In the genomic region with DNA sequence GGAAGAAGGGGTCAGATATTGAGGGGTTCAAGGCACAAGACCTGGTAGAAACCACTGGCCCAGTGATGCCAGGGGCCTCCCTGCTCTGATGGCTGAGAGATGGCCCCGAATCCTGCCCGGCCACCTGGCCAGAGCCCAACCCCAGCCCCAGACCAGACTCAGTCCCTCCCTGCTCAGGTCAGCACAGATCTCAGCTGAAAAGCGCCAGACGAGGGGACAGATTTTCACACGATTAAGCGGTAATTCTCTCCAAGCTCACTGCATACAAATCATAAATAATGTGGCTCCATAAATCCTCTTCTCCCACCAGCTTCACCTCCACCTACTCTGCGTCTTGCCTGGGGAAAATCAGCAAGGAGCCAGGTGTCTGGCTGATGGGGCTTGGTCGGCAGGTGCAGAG, we compare ENCODE assay signal across 20 cellular contexts.
"Had no signal": no experiment of that assay in that cellular context is flagged by ENCODE, and none has a peak within 500 bp of the region (broad histone marks: within the 10 kb centered on the region; RNA-seq: fewer than 3 reads in every experiment).

No MANE protein-coding gene starts in this region.

- H3K9me3 ChIP-seq: colonic mucosa, esophagus muscularis mucosa, gastroesophageal sphincter, heart left ventricle, left lung, prostate gland, sigmoid colon had no signal

- H3K27ac ChIP-seq: colonic mucosa, esophagus muscularis mucosa, foreskin keratinocyte, gastroesophageal sphincter, heart left ventricle, hepatocyte, left lung, prostate gland, sigmoid colon, stomach, tibial artery had no signal

- H3K27me3 ChIP-seq: sigmoid colon had no signal

- H3K4me3 ChIP-seq: colonic mucosa, esophagus muscularis mucosa, gastroesophageal sphincter, heart left ventricle, hepatocyte, left lung, prostate gland, sigmoid colon, stomach, tibial artery had no signal

- H3K36me3 ChIP-seq: colonic mucosa, esophagus muscularis mucosa, gastroesophageal sphincter, heart left ventricle, left lung, prostate gland, stomach, tibial artery had no signal

- DNase-seq: colonic mucosa; effector CD8-positive, alpha-beta T cell; foreskin keratinocyte; heart left ventricle; left cardiac atrium; left lung; mesenchymal stem cell; naive thymus-derived CD4-positive, alpha-beta T cell; nucleus accumbens; right cardiac atrium; sigmoid colon; stimulated activated CD4-positive, alpha-beta T cell treated with anti-CD3 and anti-CD28 coated beads, Interleukin-2, amount 100 ng/mL, for 24 hours; stimulated activated CD4-positive, alpha-beta T cell treated with anti-CD3 and anti-CD28 coated beads, Interleukin-4, amount 100 ng/mL, for 24 hours; stimulated activated naive CD4-positive, alpha-beta T cell treated with Interleukin-2 at 50 U/mL for 16 hours; stomach; tibial artery had no signal

- H3K4me1 ChIP-seq: colonic mucosa, esophagus muscularis mucosa, foreskin keratinocyte, gastroesophageal sphincter, heart left ventricle, left lung, prostate gland, sigmoid colon, stomach, tibial artery had no signal
